In the genomic region with DNA sequence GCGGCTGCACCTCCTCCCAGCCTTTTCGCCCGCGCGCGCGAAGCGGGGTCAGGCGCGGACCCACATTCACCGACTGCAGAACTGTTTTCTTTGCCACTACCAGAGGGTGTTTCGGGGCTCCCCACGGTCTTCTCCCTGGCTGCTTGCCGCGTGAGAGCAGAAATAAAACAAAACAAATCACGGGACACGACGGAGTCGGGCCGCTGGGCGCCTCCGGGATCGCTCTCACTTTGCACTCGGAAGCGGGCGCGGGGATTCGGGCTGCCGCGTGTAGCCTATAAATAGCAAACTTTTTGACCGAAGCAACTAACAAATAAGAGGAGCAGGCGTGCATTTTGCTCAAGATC, we compare ENCODE assay signal across 8 cellular contexts.
DNase-seq lines count a peak whose midpoint lies in the region; ATAC-seq and TF ChIP-seq lines count a peak whose summit lies in the region.

No MANE protein-coding gene starts in this region.

- peak overlapping the region; percentile 15 to 71 (median 66) for H3K27ac ChIP-seq in body of pancreas
- H3K27ac ChIP-seq in upper lobe of left lung, result no peak overlapping the region

- peak overlapping the region; percentile 25 for H3K4me3 Mint-ChIP-seq in activated CD4-positive, alpha-beta T cell treated with anti-CD3 and anti-CD28 coated beads, Interleukin-2, amount 10 ng/mL, durations not matched to agents 7 days and 5 days

- TF ChIP-seq CTCF in body of pancreas (IDR thresholded peaks at IDR 0.05), result no peak
- no peak for TF ChIP-seq CTCF in upper lobe of left lung (IDR thresholded peaks at IDR 0.05)

- H3K27me3 ChIP-seq in body of pancreas (peaks cover 0 to 8% of the 10 kb centered on the region in 2 donors), upper lobe of left lung (peaks cover 0 to 47% (median 10%) of the 10 kb centered on the region in 4 donors)

- H3K4me1 Mint-ChIP-seq in activated CD4-positive, alpha-beta T cell treated with anti-CD3 and anti-CD28 coated beads, Interleukin-2, amount 10 ng/mL, durations not matched to agents 7 days and 5 days, result peaks cover 8% of the 10 kb centered on the region

- peaks cover 74% of the 10 kb centered on the region for H3K27me3 Mint-ChIP-seq in activated CD4-positive, alpha-beta T cell treated with anti-CD3 and anti-CD28 coated beads, Interleukin-2, amount 10 ng/mL, durations not matched to agents 7 days and 5 days

- H3K27ac Mint-ChIP-seq in activated CD4-positive, alpha-beta T cell treated with anti-CD3 and anti-CD28 coated beads, Interleukin-2, amount 10 ng/mL, durations not matched to agents 7 days and 5 days, result no peak overlapping the region

- H3K4me1 ChIP-seq in body of pancreas (peaks cover 27% of the 10 kb centered on the region), upper lobe of left lung (peaks cover 0 to 44% (median 14%) of the 10 kb centered on the region in 4 donors)

- H3K9me3 ChIP-seq in body of pancreas (no peaks in the 10 kb centered on the region), upper lobe of left lung (no peaks in the 10 kb centered on the region)

- H3K36me3 ChIP-seq in body of pancreas (replicated peaks in 1 of 2; ENCODE audit: insufficient read depth in 1 of 2, low read depth in 2 of 2) (no peaks in the 10 kb centered on the region), upper lobe of left lung (no peaks in the 10 kb centered on the region)

- peaks cover 7% of the 10 kb centered on the region for H3K9me3 Mint-ChIP-seq in activated CD4-positive, alpha-beta T cell treated with anti-CD3 and anti-CD28 coated beads, Interleukin-2, amount 10 ng/mL, durations not matched to agents 7 days and 5 days

- no peaks in the 10 kb centered on the region for H3K36me3 Mint-ChIP-seq in activated CD4-positive, alpha-beta T cell treated with anti-CD3 and anti-CD28 coated beads, Interleukin-2, amount 10 ng/mL, durations not matched to agents 7 days and 5 days (ENCODE audit: low read depth)

- POLR2A ChIA-PET in activated CD4-positive, alpha-beta T cell treated with anti-CD3 and anti-CD28 coated beads, Interleukin-2, amount 10 ng/mL, durations not matched to agents 7 days and 5 days (lab: Charles Lee), result no interaction called here

- TF ChIP-seq POLR2A in body of pancreas (IDR thresholded peaks at IDR 0.05) (no peak), upper lobe of left lung (IDR thresholded peaks at IDR 0.05) (no peak)

- H3K4me3 ChIP-seq in body of pancreas (peak overlapping the region in 1 of 2 donors; percentile 3), upper lobe of left lung (peak overlapping the region in 3 of 4 donors; percentile 38 to 50 (median 48))

- no peak for DNase-seq in activated CD4-positive, alpha-beta T cell treated with anti-CD3 and anti-CD28 coated beads, Interleukin-2, amount 10 ng/mL, durations not matched to agents 7 days and 5 days
- no peak for DNase-seq in activated CD4-positive, alpha-beta T cell treated with anti-CD3 and anti-CD28 coated beads for 4 hours
- DNase-seq in body of pancreas, result peak in 2 of 4 donors; percentile 15 to 36
- DNase-seq in kidney tubule cell (ENCODE audit: low spot score), result peak; percentile 19
- peak in 1 of 2 donors; percentile 84 for DNase-seq in upper lobe of left lung
- no peak for DNase-seq in stimulated activated naive CD4-positive, alpha-beta T cell (lab: John Stamatoyannopoulos, UW)
- DNase-seq in SW480 (ENCODE audit: low spot score), result no peak

- intact Hi-C loops in body of pancreas (cut with DNase I), result no loop called here

- WGBS in body of pancreas, 2 donors, result 2% methylated on average over 29 to 32 of the region's 32 CpGs
- WGBS in upper lobe of left lung, 2 donors, result 2 to 4% methylated on average over 27 to 32 of the region's 32 CpGs

- TF ChIP-seq EP300 in upper lobe of left lung (IDR thresholded peaks at IDR 0.05), result no peak

- CTCF ChIA-PET in activated CD4-positive, alpha-beta T cell treated with anti-CD3 and anti-CD28 coated beads, Interleukin-2, amount 10 ng/mL, durations not matched to agents 7 days and 5 days (lab: Charles Lee), result no interaction called here

- peak; percentile 26 for ATAC-seq in body of pancreas
- no peak for ATAC-seq in upper lobe of left lung (ENCODE audit: low FRiP score in 2 of 2)
- ATAC-seq in HG02840 (IDR thresholded peaks at IDR 0.05; ENCODE audit: low FRiP score, unreplicated experiment), result no peak

Comparison
In these comparisons a context has a peak if more than half of its experiments do, and no peak if none do; other contexts are left out.
1. H3K27ac ChIP-seq: peak in body of pancreas (4 of 4); none in upper lobe of left lung (0 of 4).